31 cellular contexts compared by ENCODE assay signal in the genomic region with DNA sequence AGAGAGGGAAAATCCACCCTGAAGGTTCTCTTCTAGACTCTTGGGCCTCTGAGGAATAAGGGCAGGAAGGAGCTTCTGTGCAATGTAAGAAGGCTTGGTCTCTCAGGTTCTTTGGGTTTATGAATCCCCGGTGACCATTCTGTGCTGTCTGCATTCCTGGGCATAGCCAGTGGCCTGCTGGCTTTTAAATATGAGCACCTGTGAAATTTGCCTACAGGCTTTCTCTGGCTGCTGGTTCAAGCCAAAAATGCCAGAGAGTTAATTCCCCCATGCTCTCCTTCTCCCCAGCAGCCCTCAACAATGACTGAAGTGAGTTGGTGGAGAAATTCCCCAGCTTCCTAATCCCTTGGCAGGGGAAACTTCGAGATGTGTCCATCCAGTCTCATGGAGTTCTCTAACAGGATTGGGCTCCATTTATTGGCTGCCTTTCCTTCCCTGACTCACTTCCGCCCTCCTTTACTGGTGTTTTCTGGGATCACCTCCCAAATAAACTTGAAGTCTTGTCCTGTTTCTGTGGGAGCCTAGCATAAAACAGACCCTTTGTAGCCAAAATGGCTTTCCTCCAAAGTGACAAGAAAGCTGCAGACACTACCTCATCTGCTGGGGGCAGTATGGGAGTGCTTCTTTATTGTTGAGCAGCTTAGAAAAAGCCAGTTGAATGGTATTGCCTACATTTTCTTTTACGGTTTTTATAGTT.
DNase-seq lines count a peak whose midpoint lies in the region; ATAC-seq and TF ChIP-seq lines count a peak whose summit lies in the region.
"Had no signal": no experiment of that assay in that cellular context is flagged by ENCODE, and none has a peak within 500 bp of the region (broad histone marks: within the 10 kb centered on the region; RNA-seq: fewer than 3 reads in every experiment).

No MANE protein-coding gene starts in this region.

- TF ChIP-seq CTCF in heart right ventricle (IDR thresholded peaks at IDR 0.05), result no peak
- TF ChIP-seq CTCF in endodermal cell (conservative IDR thresholded peaks at IDR 0.05), result peak; percentile 36
- no peak for TF ChIP-seq CTCF in tibial artery (IDR thresholded peaks at IDR 0.05)

- H3K4me1 ChIP-seq in heart right ventricle (no peaks in the 10 kb centered on the region), endodermal cell (ENCODE audit: control insufficient read depth, insufficient read depth, low read length) (no peaks in the 10 kb centered on the region), tibial artery (peaks cover 0 to 6% (median 0%) of the 10 kb centered on the region in 4 donors)
- H3K4me1 ChIP-seq: adrenal gland, SJCRH30, suprapubic skin, uterus had no signal

- H3K9me3 Mint-ChIP-seq in endodermal cell, result peaks cover 37% of the 10 kb centered on the region
- H3K9me3 Mint-ChIP-seq: activated naive CD4-positive, alpha-beta T cell treated with anti-CD3 and anti-CD28 coated beads, Interleukin-2, amount 10 ng/mL, durations not matched to agents 7 days and 5 days; activated T-helper 17 cell treated with anti-CD3 and anti-CD28 coated beads, Interleukin-2, amount 50 U/mL, for 72 hours; CD8-positive, alpha-beta memory T cell; dendritic cell treated with granulocyte-macrophage colony-stimulating factor and Interleukin-4, amounts not matched to agents 40 ng/mL and 50 ng/mL, for 4 days; immature natural killer cell; memory B cell; stimulated activated naive B cell treated with anti-CD40 and anti-IgM and Interleukin-4, amounts not matched to agents 10 μg/mL and 1 μg/mL and 100 μg/mL, for 72 hours had no signal

- H3K9me3 ChIP-seq in heart right ventricle (no peaks in the 10 kb centered on the region), endodermal cell (ENCODE audit: control insufficient read depth, low read length) (no peaks in the 10 kb centered on the region), tibial artery (no peaks in the 10 kb centered on the region)
- H3K9me3 ChIP-seq: adrenal gland, SJCRH30, suprapubic skin, uterus had no signal

- no peak overlapping the region for H3K27ac Mint-ChIP-seq in endodermal cell
- H3K27ac Mint-ChIP-seq: activated CD4-positive, alpha-beta T cell treated with anti-CD3 and anti-CD28 coated beads for 36 hours; activated naive CD4-positive, alpha-beta T cell treated with anti-CD3 and anti-CD28 coated beads, Interleukin-2, amount 10 ng/mL, durations not matched to agents 7 days and 5 days; activated T-helper 17 cell treated with anti-CD3 and anti-CD28 coated beads, Interleukin-2, amount 50 U/mL, for 72 hours; CD8-positive, alpha-beta memory T cell; dendritic cell treated with granulocyte-macrophage colony-stimulating factor and Interleukin-4, amounts not matched to agents 40 ng/mL and 50 ng/mL, for 4 days; immature natural killer cell; memory B cell; stimulated activated naive B cell treated with anti-CD40 and anti-IgM and Interleukin-4, amounts not matched to agents 10 μg/mL and 1 μg/mL and 100 μg/mL, for 72 hours had no signal

- no peaks in the 10 kb centered on the region for H3K4me1 Mint-ChIP-seq in endodermal cell
- H3K4me1 Mint-ChIP-seq: immature natural killer cell had no signal

- no peak overlapping the region for H3K27ac ChIP-seq in heart right ventricle
- H3K27ac ChIP-seq in endodermal cell (ENCODE audit: low read depth, low read length), result no peak overlapping the region
- peak overlapping the region in 1 of 2 donors; percentile 59 for H3K27ac ChIP-seq in tibial artery
- H3K27ac ChIP-seq: adrenal gland, SJCRH30, skin epidermis, suprapubic skin, uterus, VCaP had no signal

- H3K4me3 Mint-ChIP-seq in endodermal cell, result no peak overlapping the region
- H3K4me3 Mint-ChIP-seq: activated CD4-positive, alpha-beta T cell treated with anti-CD3 and anti-CD28 coated beads for 36 hours; activated CD8-positive, alpha-beta T cell treated with anti-CD3 and anti-CD28 coated beads, Interleukin-2, amount 10 ng/mL, durations not matched to agents 7 days and 5 days; activated naive CD4-positive, alpha-beta T cell treated with anti-CD3 and anti-CD28 coated beads, Interleukin-2, amount 10 ng/mL, durations not matched to agents 7 days and 5 days; activated T-helper 17 cell treated with anti-CD3 and anti-CD28 coated beads, Interleukin-2, amount 50 U/mL, for 72 hours; dendritic cell treated with granulocyte-macrophage colony-stimulating factor and Interleukin-4, amounts not matched to agents 40 ng/mL and 50 ng/mL, for 4 days; immature natural killer cell; memory B cell; stimulated activated naive B cell treated with anti-CD40 and anti-IgM and Interleukin-4, amounts not matched to agents 10 μg/mL and 1 μg/mL and 100 μg/mL, for 72 hours had no signal

- WGBS in heart right ventricle, 2 donors, result 78 to 87% methylated on average over 4 of the region's 4 CpGs
- 83 to 97% methylated on average over 3 to 4 of the region's 4 CpGs for WGBS in endodermal cell (ENCODE audit: insufficient coverage in 1 of 2, insufficient read length in 1 of 2), 2 experiments

- peaks cover 0 to 32% (median 0%) of the 10 kb centered on the region in 7 donors for H3K27me3 ChIP-seq in heart right ventricle
- no peaks in the 10 kb centered on the region for H3K27me3 ChIP-seq in endodermal cell (ENCODE audit: control insufficient read depth, insufficient read depth, low read length, poor library complexity, severe bottlenecking)
- no peaks in the 10 kb centered on the region for H3K27me3 ChIP-seq in tibial artery
- H3K27me3 ChIP-seq: adrenal gland, SJCRH30, suprapubic skin, uterus had no signal

- H3K27me3 Mint-ChIP-seq in endodermal cell (ENCODE audit: insufficient read depth), result no peaks in the 10 kb centered on the region
- H3K27me3 Mint-ChIP-seq: activated CD4-positive, alpha-beta T cell treated with anti-CD3 and anti-CD28 coated beads for 36 hours; activated naive CD4-positive, alpha-beta T cell treated with anti-CD3 and anti-CD28 coated beads, Interleukin-2, amount 10 ng/mL, durations not matched to agents 7 days and 5 days; activated T-helper 17 cell treated with anti-CD3 and anti-CD28 coated beads, Interleukin-2, amount 50 U/mL, for 72 hours; dendritic cell treated with granulocyte-macrophage colony-stimulating factor and Interleukin-4, amounts not matched to agents 40 ng/mL and 50 ng/mL, for 4 days; memory B cell had no signal

- DNase-seq in heart right ventricle, result peak in 1 of 2 donors; percentile 14
- no peak for DNase-seq in Right ventricle myocardium inferior (ENCODE audit: missing footprints)
- DNase-seq in RPMI7951 (ENCODE audit: low read depth), result peak; percentile 33
- no peak for DNase-seq in endodermal cell
- peak; percentile 18 to 64 for DNase-seq in tibial artery
- no peak for DNase-seq in SW 1271 (lab: John Stamatoyannopoulos, UW)
- DNase-seq in cerebellar nuclear complex (lab: John Stamatoyannopoulos, UW), result no peak
- DNase-seq: activated CD4-positive, alpha-beta T cell treated with anti-CD3 and anti-CD28 coated beads for 36 hours; activated CD8-positive, alpha-beta T cell treated with anti-CD3 and anti-CD28 coated beads, Interleukin-2, amount 10 ng/mL, durations not matched to agents 7 days and 5 days; activated naive CD4-positive, alpha-beta T cell treated with anti-CD3 and anti-CD28 coated beads, Interleukin-2, amount 10 ng/mL, durations not matched to agents 7 days and 5 days; adrenal gland; CD8-positive, alpha-beta memory T cell; central memory CD4-positive, alpha-beta T cell; EL; immature natural killer cell; KBM-7; left colon; NCI-H2029; NCI-H226; NCI-H774; SJCRH30; stimulated activated naive B cell treated with anti-CD40 and anti-IgM and Interleukin-4, amounts not matched to agents 10 μg/mL and 1 μg/mL and 100 μg/mL, for 72 hours; T1000; uterus had no signal

- H3K4me3 ChIP-seq in heart right ventricle (no peak overlapping the region), endodermal cell (ENCODE audit: low read length) (no peak overlapping the region), tibial artery (no peak overlapping the region)
- H3K4me3 ChIP-seq: adrenal gland, SJCRH30, skin epidermis, suprapubic skin, uterus had no signal

- no peaks in the 10 kb centered on the region for H3K36me3 Mint-ChIP-seq in endodermal cell (ENCODE audit: low read depth)
- H3K36me3 Mint-ChIP-seq: CD8-positive, alpha-beta memory T cell; immature natural killer cell; memory B cell; stimulated activated naive B cell treated with anti-CD40 and anti-IgM and Interleukin-4, amounts not matched to agents 10 μg/mL and 1 μg/mL and 100 μg/mL, for 72 hours had no signal

- ATAC-seq in heart right ventricle (peak in 5 of 8 donors; percentile 42 to 78 (median 49)), Right ventricle myocardium inferior (no peak), GM21825 (IDR thresholded peaks at IDR 0.05; ENCODE audit: unreplicated experiment) (no peak)
- ATAC-seq: activated CD4-positive, alpha-beta T cell treated with anti-CD3 and anti-CD28 coated beads for 36 hours; activated CD8-positive, alpha-beta T cell treated with anti-CD3 and anti-CD28 coated beads, Interleukin-2, amount 10 ng/mL, durations not matched to agents 7 days and 5 days; activated T-helper 17 cell treated with anti-CD3 and anti-CD28 coated beads, Interleukin-2, amount 50 U/mL, for 72 hours; left colon; stimulated activated naive B cell treated with anti-CD40 and anti-IgM and Interleukin-4, amounts not matched to agents 10 μg/mL and 1 μg/mL and 100 μg/mL, for 72 hours had no signal

- no peak overlapping the region for H3K9ac ChIP-seq in endodermal cell (ENCODE audit: extremely low read depth, low read length, poor library complexity, severe bottlenecking)

- H3K36me3 ChIP-seq in heart right ventricle, result no peaks in the 10 kb centered on the region
- no peaks in the 10 kb centered on the region for H3K36me3 ChIP-seq in endodermal cell (ENCODE audit: control insufficient read depth, insufficient read depth, low read length)
- no peaks in the 10 kb centered on the region for H3K36me3 ChIP-seq in tibial artery
- H3K36me3 ChIP-seq: adrenal gland, SJCRH30, suprapubic skin, uterus had no signal

- intact Hi-C loops in heart right ventricle (cut with DNase I) (no loop called here), Right ventricle myocardium inferior (cut with DNase I) (no loop called here), tibial artery (cut with DNase I; ENCODE audit: low total_unique reads) (no loop called here)

Comparison
In these comparisons a context has a peak if more than half of its experiments do, and no peak if none do; other contexts are left out.
1. ATAC-seq: peak in heart right ventricle (5 of 8); none in Right ventricle myocardium inferior (single experiment) and GM21825 (single experiment).
2. DNase-seq: peak in RPMI7951 (single experiment) and tibial artery (2 of 2); none in Right ventricle myocardium inferior (single experiment), endodermal cell (single experiment), SW 1271 (0 of 2) and cerebellar nuclear complex (0 of 2).